ENCODE assay signal across 20 cellular contexts in genomic region chr2:24438106-24438505, GRCh38. TPM values are rescaled to one million over a fixed set of nuclear protein-coding genes. Genes with fewer than 3 reads are reported as not detected.
DNase-seq lines count a peak whose midpoint lies in the region; ATAC-seq, FAIRE-seq and TF ChIP-seq lines count a peak whose summit lies in the region.
"Had no signal": no experiment of that assay in that cellular context is flagged by ENCODE, and none has a peak within 500 bp of the region (broad histone marks: within the 10 kb centered on the region; RNA-seq: fewer than 3 reads in every experiment).

No MANE protein-coding gene starts in this region.

- DNase-seq in HepG2 (ENCODE audit: low spot score) (no peak), right lobe of liver (no peak), bronchial epithelial cell (ENCODE audit: low read depth) (peak; percentile 8), fibroblast of the aortic adventitia (ENCODE audit: low read depth) (peak; percentile 80), AG08395 (ENCODE audit: low spot score) (no peak), HK-2 (ENCODE audit: unreplicated experiment) (no peak)
- no peak for DNase-seq in stimulated activated CD4-positive, alpha-beta T cell treated with anti-CD3 and anti-CD28 coated beads, Interleukin-12 subunit alpha, Interleukin-12 subunit beta, amount 100 ng/mL, for 4 hours
- DNase-seq: DMS 273 treated with DMSO at 0.1 percent for 48 hours, GDM1, Karpas-422, MG63, NCI-H1930, NCI-H2171 treated with DMSO at 0.1 percent for 48 hours, NCI-H774, PC-9 had no signal

- H3K4me3 ChIP-seq in HepG2 (replicated peaks in 1 of 3; ENCODE audit: insufficient read depth in 1 of 3, low read depth in 2 of 3, low read length in 3 of 3) (no peak overlapping the region), right lobe of liver (no peak overlapping the region), bronchial epithelial cell (ENCODE audit: low read depth, low read length) (no peak overlapping the region), fibroblast of the aortic adventitia (ENCODE audit: low read depth, low read length) (no peak overlapping the region)
- H3K4me3 ChIP-seq: MG63, PC-9, SJSA1 had no signal

- FAIRE-seq in HepG2 (lab: Jason Lieb, UNC) (no peak), bronchial epithelial cell (lab: Jason Lieb, UNC) (no peak)
- FAIRE-seq: GM12891, GM18507, H1 had no signal

- TF ChIP-seq EP300 in HepG2 (IDR thresholded peaks at IDR 0.05; ENCODE audit: low read depth in 2 of 2, low read length in 2 of 2) (no peak), HepG2 (CRISPR knock-in tag; IDR thresholded peaks at IDR 0.05; ENCODE audit: borderline replicate concordance) (no peak)

- H2AFZ ChIP-seq in HepG2 (ENCODE audit: low read length): no peak overlapping the region
- H2AFZ ChIP-seq: PC-9 had no signal

- no peaks in the 10 kb centered on the region for H3K36me3 ChIP-seq in HepG2 (replicated peaks in 1 of 2; ENCODE audit: control insufficient read depth in 1 of 2, insufficient read depth in 2 of 2, low read length in 2 of 2)
- no peaks in the 10 kb centered on the region for H3K36me3 ChIP-seq in right lobe of liver
- no peaks in the 10 kb centered on the region for H3K36me3 ChIP-seq in bronchial epithelial cell (ENCODE audit: control insufficient read depth, insufficient read depth, low read length)
- H3K36me3 ChIP-seq: MG63, SJSA1 had no signal

- in situ Hi-C loops in HepG2 (cut with HindIII; ENCODE audit: extremely low pct_ligation_motif_present, low pct_unique_long_range_greater_than_20kb): no loop called here

- no peak for TF ChIP-seq CTCF in HepG2 (CRISPR knock-in tag; IDR thresholded peaks at IDR 0.05)
- no peak for TF ChIP-seq CTCF in right lobe of liver (IDR thresholded peaks at IDR 0.05)
- no peak for TF ChIP-seq CTCF in bronchial epithelial cell (IDR thresholded peaks at IDR 0.05; ENCODE audit: insufficient read depth, low read length, severe bottlenecking)
- no peak for TF ChIP-seq CTCF in fibroblast of the aortic adventitia (IDR thresholded peaks at IDR 0.05; ENCODE audit: insufficient read depth, low read length)

- ATAC-seq in HepG2 (no peak), right lobe of liver (no peak), GM18873 (IDR thresholded peaks at IDR 0.05; ENCODE audit: low FRiP score, unreplicated experiment) (no peak)

- no peak overlapping the region for H3K4me2 ChIP-seq in HepG2 (ENCODE audit: low read depth, low read length)
- H3K4me2 ChIP-seq: PC-9 had no signal

- peaks cover 2 to 13% of the 10 kb centered on the region in 2 experiments; a peak in 1 of 5 replicates for H3K27me3 ChIP-seq in HepG2 (ENCODE audit: control insufficient read depth in 1 of 2, insufficient read depth in 2 of 2, low read length in 2 of 2)
- H3K27me3 ChIP-seq in right lobe of liver: no peaks in the 10 kb centered on the region
- H3K27me3 ChIP-seq in bronchial epithelial cell (ENCODE audit: control insufficient read depth, insufficient read depth, low read length): no peaks in the 10 kb centered on the region
- H3K27me3 ChIP-seq: MG63, SJSA1 had no signal

- intact Hi-C loops in HepG2 (cut with micrococcal nuclease; ENCODE audit: unreplicated experiment): no loop called here
- intact Hi-C loops in right lobe of liver (cut with DNase I): no loop called here

- H3K9me3 ChIP-seq in HepG2 (ENCODE audit: low read length) (no peaks in the 10 kb centered on the region), right lobe of liver (no peaks in the 10 kb centered on the region)
- H3K9me3 ChIP-seq: MG63, SJSA1 had no signal

- no peaks in the 10 kb centered on the region for H4K20me1 ChIP-seq in HepG2 (ENCODE audit: insufficient read depth, low read length)

- CTCF ChIA-PET in HepG2 (lab: Yijun Ruan, JAX; ENCODE audit: low intra/inter-chr PET ratio, low total read pairs): no interaction called here

- POLR2A ChIA-PET in HepG2 (lab: Yijun Ruan, JAX): no interaction called here

- no peak overlapping the region for H3K9ac ChIP-seq in HepG2 (ENCODE audit: insufficient read depth, low read depth, low read length)

- no peak for TF ChIP-seq RAD21 in HepG2 (CRISPR knock-in tag; IDR thresholded peaks at IDR 0.05)

- no peak for TF ChIP-seq POLR2A in HepG2 (IDR thresholded peaks at IDR 0.05; ENCODE audit: insufficient read depth in 1 of 2, low read depth in 2 of 2, low read length in 2 of 2)
- no peak for TF ChIP-seq POLR2A in right lobe of liver (IDR thresholded peaks at IDR 0.05)

- H3K4me1 ChIP-seq in HepG2 (ENCODE audit: insufficient read depth, low read length) (no peaks in the 10 kb centered on the region), right lobe of liver (no peaks in the 10 kb centered on the region)
- H3K4me1 ChIP-seq: SJSA1 had no signal

- H3K27ac ChIP-seq in HepG2 (ENCODE audit: extremely low read length, insufficient read depth, low read length): no peak overlapping the region
- H3K27ac ChIP-seq in right lobe of liver: no peak overlapping the region
- H3K27ac ChIP-seq: PC-9, SJSA1 had no signal

- H3K79me2 ChIP-seq in HepG2 (ENCODE audit: insufficient read depth, low read length): no peaks in the 10 kb centered on the region

- BruUV-seq in HepG2 (replicated peaks; lab: Mats Ljungman, UMichigan): no TSS peak

TF ChIP-seq in HepG2, 621 proteins besides CTCF, POLR2A, EP300 and RAD21:
- TF ChIP-seq NKX3-1 (CRISPR knock-in tag; IDR thresholded peaks at IDR 0.05) (no peak), CEBPB (IDR thresholded peaks at IDR 0.05; ENCODE audit: borderline replicate concordance, low read depth, low read length) (0 out of 2 replicates have a peak, but pooled peaks have one; percentile 15), ZNF614 (CRISPR knock-in tag; IDR thresholded peaks at IDR 0.05; ENCODE audit: borderline replicate concordance) (no peak), RELA (CRISPR knock-in tag; IDR thresholded peaks at IDR 0.05) (no peak), AFF4 (CRISPR knock-in tag; IDR thresholded peaks at IDR 0.05) (no peak)

RNA-seq across cellular contexts. Expression of gene NCOA1, which starts 52.9 kb away (rescaled TPM):
- total RNA-seq in HepG2 (2016; rRNA removed; fragmentation: Illumina TruSeq; extraction: Trizol) (10.0 and 10.5 TPM in 2 replicates), right lobe of liver (10 to 100 TPM; 13.5 to 18.9 (median 16.4) TPM), bronchial epithelial cell (3.4 and 7.4 TPM in 2 replicates), fibroblast of the aortic adventitia (ENCODE audit: low replicate concordance) (10.4 and 24.0 TPM in 2 replicates)
- total RNA-seq in HepG2 (2016; cell fraction: cytosol; rRNA removed; fragmentation: Illumina TruSeq; extraction: Trizol; ENCODE audit: low read depth): 10.8 and 14.2 TPM in 2 replicates
- 9.4 and 9.8 TPM in 2 replicates for total RNA-seq in HepG2 (2016; cell fraction: insoluble cytoplasmic fraction; rRNA removed; fragmentation: Illumina TruSeq; extraction: Trizol)
- 7.0 and 7.2 TPM in 2 replicates for total RNA-seq in HepG2 (2016; cell fraction: membrane; rRNA removed; fragmentation: Illumina TruSeq; extraction: Trizol)
- total RNA-seq in HepG2 (2016; cell fraction: nucleus; rRNA removed; fragmentation: Illumina TruSeq; extraction: Trizol): 11.9 and 13.8 TPM in 2 replicates
- 10.4 and 12.0 TPM in 2 replicates for polyA plus RNA-seq in HepG2 (2011; rRNA removed)
- 5.9 and 9.5 TPM in 2 replicates for polyA plus RNA-seq in HepG2 (2011; cell fraction: cytosol; rRNA removed)
- polyA plus RNA-seq in HepG2 (2011; cell fraction: nucleus; rRNA removed): 8.0 and 8.5 TPM in 2 replicates
- polyA plus RNA-seq in HepG2 (2012): 5.8 and 6.9 TPM in 2 replicates
- polyA plus RNA-seq in HepG2 (2016; cell fraction: cytosol; fragmentation: Illumina TruSeq; extraction: Trizol; ENCODE audit: low read depth): 0.35 and 0.40 TPM in 2 replicates
- polyA plus RNA-seq in HepG2 (2016; cell fraction: insoluble cytoplasmic fraction; fragmentation: Illumina TruSeq; extraction: Trizol; ENCODE audit: low read depth): 8.7 and 9.6 TPM in 2 replicates
- polyA plus RNA-seq in HepG2 (2016; cell fraction: membrane; fragmentation: Illumina TruSeq; extraction: Trizol; ENCODE audit: low read depth): 1.9 and 2.5 TPM in 2 replicates
- 8.1 and 10.3 TPM in 2 replicates for polyA plus RNA-seq in HepG2 (2016; cell fraction: nucleus; fragmentation: Illumina TruSeq; extraction: Trizol; ENCODE audit: insufficient read depth, low read depth)
- 18.1 and 20.0 TPM in 2 replicates for polyA minus RNA-seq in HepG2 (2011; rRNA and poly(A)+ RNA removed; ENCODE audit: low replicate concordance)
- 7.8 and 12.5 TPM in 2 replicates for polyA minus RNA-seq in HepG2 (2011; cell fraction: cytosol; rRNA and poly(A)+ RNA removed)
- polyA minus RNA-seq in HepG2 (2011; cell fraction: nucleus; rRNA and poly(A)+ RNA removed): 43.6 and 54.5 TPM in 2 replicates

Comparison
In these comparisons a context has a peak if more than half of its experiments do, and no peak if none do; other contexts are left out.
1. DNase-seq: peak in bronchial epithelial cell (single experiment) and fibroblast of the aortic adventitia (single experiment); none in HepG2 (single experiment), right lobe of liver (0 of 3), AG08395 (single experiment), HK-2 (single experiment) and stimulated activated CD4-positive, alpha-beta T cell treated with anti-CD3 and anti-CD28 coated beads, Interleukin-12 subunit alpha, Interleukin-12 subunit beta, amount 100 ng/mL, for 4 hours (single experiment).